1 cellular context compared by ENCODE assay signal in the genomic region with DNA sequence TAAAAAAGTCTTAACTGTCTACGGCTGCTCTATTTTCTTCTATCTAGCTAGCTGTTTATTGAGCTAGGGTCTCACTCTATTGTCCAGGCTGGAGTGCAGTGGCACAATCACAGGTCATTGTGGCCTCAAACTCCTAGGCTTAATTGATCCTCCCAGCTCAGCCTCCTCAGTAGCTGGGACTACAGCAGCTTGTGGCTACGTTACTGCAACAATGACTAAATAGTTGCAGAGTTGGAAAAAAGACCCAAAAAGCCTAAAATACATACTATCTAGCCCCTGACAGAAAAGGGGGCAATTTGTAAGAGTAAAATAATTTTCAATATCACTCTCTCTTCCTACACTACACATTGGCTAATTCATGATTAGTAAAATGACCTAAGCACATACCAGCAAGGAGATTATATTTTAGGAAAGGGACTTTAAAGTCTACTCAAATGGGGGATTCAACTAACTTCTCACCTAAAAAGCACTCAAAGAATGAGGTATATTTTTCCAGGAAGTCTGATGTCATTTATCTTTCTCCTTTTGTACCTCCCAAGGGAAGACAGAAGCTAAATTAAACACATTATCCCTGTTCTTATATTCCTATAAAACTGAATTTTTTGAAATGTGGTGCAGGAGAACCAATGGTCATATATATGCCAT.
TF ChIP-seq lines count a peak whose summit lies in the region.

No MANE protein-coding gene starts in this region.

TF ChIP-seq in GM12878, 131 proteins besides CTCF, POLR2A, EP300 and RAD21 (continued from another document):
- TF ChIP-seq, protein P1, sequence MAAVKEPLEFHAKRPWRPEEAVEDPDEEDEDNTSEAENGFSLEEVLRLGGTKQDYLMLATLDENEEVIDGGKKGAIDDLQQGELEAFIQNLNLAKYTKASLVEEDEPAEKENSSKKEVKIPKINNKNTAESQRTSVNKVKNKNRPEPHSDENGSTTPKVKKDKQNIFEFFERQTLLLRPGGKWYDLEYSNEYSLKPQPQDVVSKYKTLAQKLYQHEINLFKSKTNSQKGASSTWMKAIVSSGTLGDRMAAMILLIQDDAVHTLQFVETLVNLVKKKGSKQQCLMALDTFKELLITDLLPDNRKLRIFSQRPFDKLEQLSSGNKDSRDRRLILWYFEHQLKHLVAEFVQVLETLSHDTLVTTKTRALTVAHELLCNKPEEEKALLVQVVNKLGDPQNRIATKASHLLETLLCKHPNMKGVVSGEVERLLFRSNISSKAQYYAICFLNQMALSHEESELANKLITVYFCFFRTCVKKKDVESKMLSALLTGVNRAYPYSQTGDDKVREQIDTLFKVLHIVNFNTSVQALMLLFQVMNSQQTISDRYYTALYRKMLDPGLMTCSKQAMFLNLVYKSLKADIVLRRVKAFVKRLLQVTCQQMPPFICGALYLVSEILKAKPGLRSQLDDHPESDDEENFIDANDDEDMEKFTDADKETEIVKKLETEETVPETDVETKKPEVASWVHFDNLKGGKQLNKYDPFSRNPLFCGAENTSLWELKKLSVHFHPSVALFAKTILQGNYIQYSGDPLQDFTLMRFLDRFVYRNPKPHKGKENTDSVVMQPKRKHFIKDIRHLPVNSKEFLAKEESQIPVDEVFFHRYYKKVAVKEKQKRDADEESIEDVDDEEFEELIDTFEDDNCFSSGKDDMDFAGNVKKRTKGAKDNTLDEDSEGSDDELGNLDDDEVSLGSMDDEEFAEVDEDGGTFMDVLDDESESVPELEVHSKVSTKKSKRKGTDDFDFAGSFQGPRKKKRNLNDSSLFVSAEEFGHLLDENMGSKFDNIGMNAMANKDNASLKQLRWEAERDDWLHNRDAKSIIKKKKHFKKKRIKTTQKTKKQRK (IDR thresholded peaks at IDR 0.05; ENCODE audit: low read depth, low read length), result no peak
- TF ChIP-seq RFX5 (IDR thresholded peaks at IDR 0.05; ENCODE audit: low read depth, low read length), result no peak
- no peak for TF ChIP-seq YY1 (IDR thresholded peaks at IDR 0.05; ENCODE audit: low read depth, low read length)
- no peak for TF ChIP-seq ZZZ3 (IDR thresholded peaks at IDR 0.05; ENCODE audit: control insufficient read depth, insufficient read length, low read depth)
- no peak for TF ChIP-seq EGR1 (IDR thresholded peaks at IDR 0.05; ENCODE audit: borderline replicate concordance in 1 of 2, low read depth in 2 of 2, low read length in 2 of 2)
- TF ChIP-seq, protein P2, sequence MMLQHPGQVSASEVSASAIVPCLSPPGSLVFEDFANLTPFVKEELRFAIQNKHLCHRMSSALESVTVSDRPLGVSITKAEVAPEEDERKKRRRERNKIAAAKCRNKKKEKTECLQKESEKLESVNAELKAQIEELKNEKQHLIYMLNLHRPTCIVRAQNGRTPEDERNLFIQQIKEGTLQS (IDR thresholded peaks at IDR 0.05; ENCODE audit: borderline replicate concordance, extremely low read depth, low read depth, low read length), result no peak
- TF ChIP-seq PAX5 (IDR thresholded peaks at IDR 0.05; ENCODE audit: borderline replicate concordance, low read depth, low read length), result no peak
- TF ChIP-seq, protein P3, sequence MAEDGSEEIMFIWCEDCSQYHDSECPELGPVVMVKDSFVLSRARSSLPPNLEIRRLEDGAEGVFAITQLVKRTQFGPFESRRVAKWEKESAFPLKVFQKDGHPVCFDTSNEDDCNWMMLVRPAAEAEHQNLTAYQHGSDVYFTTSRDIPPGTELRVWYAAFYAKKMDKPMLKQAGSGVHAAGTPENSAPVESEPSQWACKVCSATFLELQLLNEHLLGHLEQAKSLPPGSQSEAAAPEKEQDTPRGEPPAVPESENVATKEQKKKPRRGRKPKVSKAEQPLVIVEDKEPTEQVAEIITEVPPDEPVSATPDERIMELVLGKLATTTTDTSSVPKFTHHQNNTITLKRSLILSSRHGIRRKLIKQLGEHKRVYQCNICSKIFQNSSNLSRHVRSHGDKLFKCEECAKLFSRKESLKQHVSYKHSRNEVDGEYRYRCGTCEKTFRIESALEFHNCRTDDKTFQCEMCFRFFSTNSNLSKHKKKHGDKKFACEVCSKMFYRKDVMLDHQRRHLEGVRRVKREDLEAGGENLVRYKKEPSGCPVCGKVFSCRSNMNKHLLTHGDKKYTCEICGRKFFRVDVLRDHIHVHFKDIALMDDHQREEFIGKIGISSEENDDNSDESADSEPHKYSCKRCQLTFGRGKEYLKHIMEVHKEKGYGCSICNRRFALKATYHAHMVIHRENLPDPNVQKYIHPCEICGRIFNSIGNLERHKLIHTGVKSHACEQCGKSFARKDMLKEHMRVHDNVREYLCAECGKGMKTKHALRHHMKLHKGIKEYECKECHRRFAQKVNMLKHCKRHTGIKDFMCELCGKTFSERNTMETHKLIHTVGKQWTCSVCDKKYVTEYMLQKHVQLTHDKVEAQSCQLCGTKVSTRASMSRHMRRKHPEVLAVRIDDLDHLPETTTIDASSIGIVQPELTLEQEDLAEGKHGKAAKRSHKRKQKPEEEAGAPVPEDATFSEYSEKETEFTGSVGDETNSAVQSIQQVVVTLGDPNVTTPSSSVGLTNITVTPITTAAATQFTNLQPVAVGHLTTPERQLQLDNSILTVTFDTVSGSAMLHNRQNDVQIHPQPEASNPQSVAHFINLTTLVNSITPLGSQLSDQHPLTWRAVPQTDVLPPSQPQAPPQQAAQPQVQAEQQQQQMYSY (CRISPR knock-in tag; IDR thresholded peaks at IDR 0.05), result no peak
